Comparison of ENCODE assay signal across 8 cellular contexts in genomic region chr14:35292770-35293561, GRCh38. TPM values are rescaled to one million over a fixed set of nuclear protein-coding genes. Genes with fewer than 3 reads are reported as not detected.
DNase-seq lines count a peak whose midpoint lies in the region; ATAC-seq and TF ChIP-seq lines count a peak whose summit lies in the region.

No MANE protein-coding gene starts in this region.

- H3K27me3 ChIP-seq in mammary epithelial cell (ENCODE audit: insufficient read depth, low read length) (no peaks in the 10 kb centered on the region), mucosa of rectum (ENCODE audit: control insufficient read depth in 2 of 2, insufficient read depth in 2 of 2, low read length in 2 of 2) (no peaks in the 10 kb centered on the region)

- peak overlapping the region; percentile 81 for H3K4me2 ChIP-seq in mammary epithelial cell (ENCODE audit: insufficient read depth, low read depth, low read length)

- H3K36me3 ChIP-seq in KOPT-K1 (ENCODE audit: insufficient read depth, low read length) (peaks cover 33% of the 10 kb centered on the region), mammary epithelial cell (ENCODE audit: insufficient read depth, low read length) (peaks cover 3% of the 10 kb centered on the region), mucosa of rectum (ENCODE audit: control insufficient read depth in 2 of 2, insufficient read depth in 2 of 2, low read length in 2 of 2) (peaks cover 2 to 4% of the 10 kb centered on the region in 2 donors)

- CTCF ChIA-PET in activated CD4-positive, alpha-beta T cell treated with anti-CD3 and anti-CD28 coated beads for 36 hours (lab: Charles Lee) = interaction anchor here (0.6 to 2.2 kb wide), 12 partner anchors 10 to 511 kb away, joined by 3 to 11 read pairs (median 4); partner anchors contain the start of gene NFKBIA
- CTCF ChIA-PET in mammary epithelial cell (lab: Charles Lee; ENCODE audit: low non-redundant PET) = no interaction called here

- H3K27ac Mint-ChIP-seq in activated CD4-positive, alpha-beta T cell treated with anti-CD3 and anti-CD28 coated beads for 36 hours = peak overlapping the region; percentile 96

- WGBS in mammary epithelial cell (ENCODE audit: low coverage, missing lambda C conversion rate) = 6% methylated on average over 14 of the region's 14 CpGs

- peak overlapping the region; percentile 85 for H3K4me3 Mint-ChIP-seq in activated CD4-positive, alpha-beta T cell treated with anti-CD3 and anti-CD28 coated beads for 36 hours

- H3K4me1 Mint-ChIP-seq in activated CD4-positive, alpha-beta T cell treated with anti-CD3 and anti-CD28 coated beads for 36 hours = peaks cover 52% of the 10 kb centered on the region

- H3K27ac ChIP-seq in KOPT-K1 (ENCODE audit: low read depth, low read length, poor library complexity, severe bottlenecking) (peak overlapping the region; percentile 99), mammary epithelial cell (ENCODE audit: insufficient read depth, low read depth, low read length) (peak overlapping the region; percentile 84), mucosa of rectum (ENCODE audit: low read depth in 2 of 2, low read length in 2 of 2) (peak overlapping the region; percentile 93 to 95)

- in situ Hi-C loops in mammary epithelial cell (cut with MboI; ENCODE audit: low sequenced_read_pairs in 2 of 2) = loop anchor here in 1 of 2 donors (10.0 kb wide), 1 partner anchor 112 kb away; the partner anchor contains the start of gene NFKBIA

- no peaks in the 10 kb centered on the region for H3K9me3 ChIP-seq in KOPT-K1 (ENCODE audit: insufficient read depth, low read length, poor library complexity, severe bottlenecking)
- no peaks in the 10 kb centered on the region for H3K9me3 ChIP-seq in mammary epithelial cell (replicated peaks; ENCODE audit: insufficient read depth, low read length)
- H3K9me3 ChIP-seq in mucosa of rectum (ENCODE audit: control insufficient read depth in 2 of 2, low read length in 2 of 2) = no peaks in the 10 kb centered on the region

- H4K20me1 ChIP-seq in mammary epithelial cell (ENCODE audit: insufficient read depth, low read length) = no peaks in the 10 kb centered on the region

- no peak for DNase-seq in activated CD4-positive, alpha-beta T cell treated with anti-CD3 and anti-CD28 coated beads for 36 hours
- no peak for DNase-seq in activated CD4-positive, alpha-beta T cell treated with anti-CD3 and anti-CD28 coated beads for 48 hours
- DNase-seq in mammary epithelial cell = peak; percentile 20
- DNase-seq in cortex of kidney (lab: John Stamatoyannopoulos, UW) = no peak
- no peak for DNase-seq in AG08395 (ENCODE audit: low spot score)
- no peak for DNase-seq in amniotic stem cell (lab: John Stamatoyannopoulos, UW)

- H3K79me2 ChIP-seq in mammary epithelial cell (ENCODE audit: insufficient read depth, low read length) = peaks cover 58% of the 10 kb centered on the region

- dilution Hi-C loops in mammary epithelial cell (cut with HindIII; ENCODE audit: low sequenced_read_pairs) = no loop called here

- H3K9ac ChIP-seq in mammary epithelial cell (ENCODE audit: insufficient read depth, low read length) (peak overlapping the region; percentile 87), mucosa of rectum (ENCODE audit: low read depth in 1 of 2, low read length in 2 of 2) (peak overlapping the region; percentile 90 to 98)

- POLR2A ChIA-PET in activated CD4-positive, alpha-beta T cell treated with anti-CD3 and anti-CD28 coated beads for 36 hours (lab: Charles Lee) = interaction anchor here (0.9 to 4.2 kb wide), 11 partner anchors 7 to 310 kb away, joined by 3 to 132 read pairs (median 8); partner anchors contain the start of genes NFKBIA and SRP54

- peaks cover 35% of the 10 kb centered on the region for H3K36me3 Mint-ChIP-seq in activated CD4-positive, alpha-beta T cell treated with anti-CD3 and anti-CD28 coated beads for 36 hours (ENCODE audit: low read depth)

- intact Hi-C loops in activated CD4-positive, alpha-beta T cell treated with anti-CD3 and anti-CD28 coated beads for 36 hours (cut with DNase I, micrococcal nuclease) = loop anchor here (1.0 to 5.0 kb wide), 15 partner anchors 8 to 756 kb away; partner anchors contain the start of genes FAM177A1 (in 2 of the 2), NFKBIA (in 2 of the 2), PRORP (in 2 of the 2) and SRP54 (in 2 of the 2)
- intact Hi-C loops in mammary epithelial cell (cut with micrococcal nuclease) = loop anchor here (1.0 to 5.0 kb wide), 4 partner anchors 110 to 246 kb away; partner anchors contain the start of genes FAM177A1 and PRORP

- H3K4me1 ChIP-seq in mammary epithelial cell (ENCODE audit: insufficient read depth, low read length) (peaks cover 14% of the 10 kb centered on the region), mucosa of rectum (ENCODE audit: control insufficient read depth in 2 of 2, insufficient read depth in 2 of 2, low read length in 2 of 2) (peaks cover 16 to 21% of the 10 kb centered on the region in 2 donors)

- no peak for TF ChIP-seq CTCF in mammary epithelial cell (conservative IDR thresholded peaks at IDR 0.05 in 1 of 2, IDR thresholded peaks at IDR 0.05 in 1 of 2; ENCODE audit: extremely low read depth in 1 of 2, insufficient read depth in 1 of 2, low read depth in 1 of 2, low read length in 2 of 2)

- H3K27me3 Mint-ChIP-seq in activated CD4-positive, alpha-beta T cell treated with anti-CD3 and anti-CD28 coated beads for 36 hours = no peaks in the 10 kb centered on the region

- H2AFZ ChIP-seq in mammary epithelial cell (ENCODE audit: low read depth, low read length) = peak overlapping the region; percentile 80

- peak overlapping the region; percentile 70 to 91 (median 86) for H3K4me3 ChIP-seq in mammary epithelial cell (replicated peaks in 1 of 3; ENCODE audit: insufficient read depth in 1 of 3, low read depth in 2 of 3, low read length in 3 of 3)
- H3K4me3 ChIP-seq in mucosa of rectum (ENCODE audit: low read length in 2 of 2) = peak overlapping the region; percentile 98 to 99

- H3K9me3 Mint-ChIP-seq in activated CD4-positive, alpha-beta T cell treated with anti-CD3 and anti-CD28 coated beads for 36 hours (ENCODE audit: low read depth) = no peaks in the 10 kb centered on the region

- peak; percentile 5 for ATAC-seq in activated CD4-positive, alpha-beta T cell treated with anti-CD3 and anti-CD28 coated beads for 36 hours

- TSS peak; percentile 55 for BruUV-seq in mammary epithelial cell (replicated peaks; lab: Mats Ljungman, UMichigan)

RNA-seq across cellular contexts. Expression of gene PSMA6, which starts 0.8 kb away (rescaled TPM):
- 100 to 1,000 TPM; 374 to 425 TPM for total RNA-seq in activated CD4-positive, alpha-beta T cell treated with anti-CD3 and anti-CD28 coated beads for 36 hours
- total RNA-seq in mammary epithelial cell = 100 to 1,000 TPM; 128 to 181 TPM
- 193 TPM for polyA plus RNA-seq in mammary epithelial cell
- 165 TPM for polyA minus RNA-seq in mammary epithelial cell
